17 cellular contexts compared by ENCODE assay signal in the genomic region with DNA sequence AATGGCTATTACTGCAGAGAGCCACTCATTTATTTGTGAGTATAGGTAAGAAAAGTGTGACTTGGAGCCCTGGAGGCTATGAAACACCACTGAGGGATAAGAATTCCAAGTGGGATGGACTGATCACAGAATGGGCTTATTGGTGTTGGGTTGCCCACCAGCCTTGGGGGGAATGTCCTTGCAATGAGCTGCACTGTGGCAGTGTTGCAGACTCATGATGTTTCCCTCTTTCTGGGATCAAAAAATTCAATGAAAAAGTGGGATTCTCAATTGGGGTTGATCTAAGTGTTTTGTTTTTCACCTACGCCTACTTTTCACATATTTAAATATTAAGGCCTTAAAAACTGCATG.
"Had no signal": no experiment of that assay in that cellular context is flagged by ENCODE, and none has a peak within 500 bp of the region (broad histone marks: within the 10 kb centered on the region; RNA-seq: fewer than 3 reads in every experiment).

No MANE protein-coding gene starts in this region.

- H3K4me1 Mint-ChIP-seq: naive B cell, neural crest cell had no signal

- H3K27me3 Mint-ChIP-seq: activated CD4-positive, alpha-beta T cell treated with anti-CD3 and anti-CD28 coated beads, Interleukin-2, amount 10 ng/mL, durations not matched to agents 24 days and 14 days; activated CD8-positive, alpha-beta T cell treated with anti-CD3 and anti-CD28 coated beads for 36 hours; naive B cell; stimulated activated naive B cell treated with anti-CD40 and anti-IgM and Interleukin-4, amounts not matched to agents 10 μg/mL and 1 μg/mL and 100 μg/mL, for 72 hours had no signal

- H3K9me3 ChIP-seq: esophagus squamous epithelium, mucosa of descending colon had no signal

- H3K4me3 ChIP-seq: esophagus squamous epithelium, heart right ventricle, mucosa of descending colon had no signal

- H3K27ac ChIP-seq: esophagus squamous epithelium, heart right ventricle had no signal

- DNase-seq: activated CD4-positive, alpha-beta T cell treated with anti-CD3 and anti-CD28 coated beads, Interleukin-2, amount 10 ng/mL, durations not matched to agents 24 days and 14 days; activated CD4-positive, CD25-positive, alpha-beta regulatory T cell; activated CD8-positive, alpha-beta T cell treated with anti-CD3 and anti-CD28 coated beads for 36 hours; activated effector memory CD4-positive, alpha-beta T cell treated with anti-CD3 and anti-CD28 coated beads, Interleukin-2, amount 50 U/mL, for 16 hours; activated naive CD4-positive, alpha-beta T cell treated with anti-CD3 and anti-CD28 coated beads, Interleukin-2, amount 50 U/mL, for 16 hours; activated T-cell treated with anti-CD3 and anti-CD28 coated beads, Interleukin-2, amount 50 U/mL, for 4 hours; cerebellar nuclear complex; effector CD8-positive, alpha-beta T cell; esophagus squamous epithelium; heart right ventricle; left cardiac atrium; mucosa of descending colon; naive B cell; retina; T-helper 9 cell had no signal

- H3K9me3 Mint-ChIP-seq: activated CD4-positive, alpha-beta T cell treated with anti-CD3 and anti-CD28 coated beads, Interleukin-2, amount 10 ng/mL, durations not matched to agents 24 days and 14 days had no signal

- H3K27ac Mint-ChIP-seq: activated CD8-positive, alpha-beta T cell treated with anti-CD3 and anti-CD28 coated beads for 36 hours; stimulated activated naive B cell treated with anti-CD40 and anti-IgM and Interleukin-4, amounts not matched to agents 10 μg/mL and 1 μg/mL and 100 μg/mL, for 72 hours had no signal

- H3K4me3 Mint-ChIP-seq: activated T-cell treated with anti-CD3 and anti-CD28 coated beads, Interleukin-2, amount 50 U/mL, for 4 hours; neural crest cell had no signal

- H3K4me1 ChIP-seq: esophagus squamous epithelium, heart right ventricle had no signal

- H3K27me3 ChIP-seq: esophagus squamous epithelium, heart right ventricle had no signal

- ATAC-seq: activated T-cell treated with anti-CD3 and anti-CD28 coated beads, Interleukin-2, amount 50 U/mL, for 4 hours; heart right ventricle; left cardiac atrium; mucosa of descending colon had no signal

- H3K36me3 ChIP-seq: esophagus squamous epithelium, heart right ventricle had no signal

- H3K36me3 Mint-ChIP-seq: naive B cell; stimulated activated naive B cell treated with anti-CD40 and anti-IgM and Interleukin-4, amounts not matched to agents 10 μg/mL and 1 μg/mL and 100 μg/mL, for 72 hours had no signal
